In genomic region chr16:964696-965395, GRCh38 we compare ENCODE assay signal across 9 cellular contexts. TPM values are rescaled to one million over a fixed set of nuclear protein-coding genes. Genes with fewer than 3 reads are reported as not detected.
A peak's percentile ranks its signal among the peaks of the same experiment; 100 is the strongest.
DNase-seq lines count a peak whose midpoint lies in the region; ATAC-seq and TF ChIP-seq lines count a peak whose summit lies in the region.
"Had no signal": no experiment of that assay in that cellular context is flagged by ENCODE, and none has a peak within 500 bp of the region (broad histone marks: within the 10 kb centered on the region; RNA-seq: fewer than 3 reads in every experiment).

No MANE protein-coding gene starts in this region.

- H3K36me3 Mint-ChIP-seq in activated CD8-positive, alpha-beta memory T cell treated with anti-CD3 and anti-CD28 coated beads, Interleukin-2, amount 10 ng/mL, durations not matched to agents 7 days and 5 days: peaks cover 34% of the 10 kb centered on the region
- H3K36me3 Mint-ChIP-seq in activated T-helper 1 cell treated with anti-CD3 and anti-CD28 coated beads, Interleukin-12 subunit alpha, Interleukin-12 subunit beta, Interleukin-2, Interleukin-4 antibody, amounts not matched to agents 30 ng/mL and 10 ng/mL and 1 ng/mL, durations not matched to agents 14 hours and 24 hours and 36 hours (ENCODE audit: low read depth): peaks cover 18% of the 10 kb centered on the region

- H3K4me1 ChIP-seq in mucosa of rectum (ENCODE audit: control insufficient read depth in 2 of 2, insufficient read depth in 2 of 2, low read length in 2 of 2) (peaks cover 19 to 22% of the 10 kb centered on the region in 2 donors), tibial nerve (peaks cover 0 to 42% (median 9%) of the 10 kb centered on the region in 4 donors)

- peak overlapping the region; percentile 62 to 70 for H3K27ac ChIP-seq in mucosa of rectum (ENCODE audit: low read depth in 2 of 2, low read length in 2 of 2)
- peak overlapping the region; percentile 66 for H3K27ac ChIP-seq in temporal lobe (ENCODE audit: low read depth, low read length)
- H3K27ac ChIP-seq in tibial nerve: peak overlapping the region in 2 of 4 donors; percentile 58 to 75

- peak overlapping the region; percentile 78 for H3K4me3 Mint-ChIP-seq in activated CD8-positive, alpha-beta memory T cell treated with anti-CD3 and anti-CD28 coated beads, Interleukin-2, amount 10 ng/mL, durations not matched to agents 7 days and 5 days
- peak overlapping the region; percentile 79 for H3K4me3 Mint-ChIP-seq in activated T-helper 1 cell treated with anti-CD3 and anti-CD28 coated beads, Interleukin-12 subunit alpha, Interleukin-12 subunit beta, Interleukin-2, Interleukin-4 antibody, amounts not matched to agents 30 ng/mL and 10 ng/mL and 1 ng/mL, durations not matched to agents 14 hours and 24 hours and 36 hours

- no peak for TF ChIP-seq POLR2A in tibial nerve (IDR thresholded peaks at IDR 0.05)

- H3K36me3 ChIP-seq in mucosa of rectum (ENCODE audit: control insufficient read depth in 2 of 2, insufficient read depth in 2 of 2, low read length in 2 of 2) (peaks cover 0 to 4% of the 10 kb centered on the region in 2 donors), tibial nerve (peaks cover 0 to 38% (median 0%) of the 10 kb centered on the region in 3 donors)

- H3K27ac Mint-ChIP-seq in activated CD8-positive, alpha-beta memory T cell treated with anti-CD3 and anti-CD28 coated beads, Interleukin-2, amount 10 ng/mL, durations not matched to agents 7 days and 5 days: peak overlapping the region; percentile 94
- H3K27ac Mint-ChIP-seq in activated T-helper 1 cell treated with anti-CD3 and anti-CD28 coated beads, Interleukin-12 subunit alpha, Interleukin-12 subunit beta, Interleukin-2, Interleukin-4 antibody, amounts not matched to agents 30 ng/mL and 10 ng/mL and 1 ng/mL, durations not matched to agents 14 hours and 24 hours and 36 hours: peak overlapping the region; percentile 88

- no peak for TF ChIP-seq EP300 in tibial nerve (IDR thresholded peaks at IDR 0.05)

- peaks cover 45% of the 10 kb centered on the region for H3K4me1 Mint-ChIP-seq in activated CD8-positive, alpha-beta memory T cell treated with anti-CD3 and anti-CD28 coated beads, Interleukin-2, amount 10 ng/mL, durations not matched to agents 7 days and 5 days
- peaks cover 26% of the 10 kb centered on the region for H3K4me1 Mint-ChIP-seq in activated T-helper 1 cell treated with anti-CD3 and anti-CD28 coated beads, Interleukin-12 subunit alpha, Interleukin-12 subunit beta, Interleukin-2, Interleukin-4 antibody, amounts not matched to agents 30 ng/mL and 10 ng/mL and 1 ng/mL, durations not matched to agents 14 hours and 24 hours and 36 hours (ENCODE audit: low read depth)

- TF ChIP-seq CTCF in tibial nerve (IDR thresholded peaks at IDR 0.05): no peak

- H3K27me3 ChIP-seq in mucosa of rectum (ENCODE audit: control insufficient read depth in 2 of 2, insufficient read depth in 2 of 2, low read length in 2 of 2) (no peaks in the 10 kb centered on the region), tibial nerve (no peaks in the 10 kb centered on the region)

- peak overlapping the region; percentile 15 to 44 for H3K9ac ChIP-seq in mucosa of rectum (ENCODE audit: low read depth in 1 of 2, low read length in 2 of 2)

- peak; percentile 89 for DNase-seq in activated CD8-positive, alpha-beta memory T cell treated with anti-CD3 and anti-CD28 coated beads, Interleukin-2, amount 10 ng/mL, durations not matched to agents 7 days and 5 days
- DNase-seq in activated CD8-positive, alpha-beta memory T cell treated with anti-CD3 and anti-CD28 coated beads for 24 hours: no peak
- DNase-seq in activated T-helper 1 cell treated with anti-CD3 and anti-CD28 coated beads, Interleukin-12 subunit alpha, Interleukin-12 subunit beta, Interleukin-2, Interleukin-4 antibody, amounts not matched to agents 30 ng/mL and 10 ng/mL and 1 ng/mL, durations not matched to agents 14 hours and 24 hours and 36 hours (ENCODE audit: low spot score): peak; percentile 40
- DNase-seq in tibial nerve (ENCODE audit: low spot score in 2 of 2): no peak
- DNase-seq: T1000 had no signal

- ATAC-seq in activated CD8-positive, alpha-beta memory T cell treated with anti-CD3 and anti-CD28 coated beads, Interleukin-2, amount 10 ng/mL, durations not matched to agents 7 days and 5 days: peak; percentile 88
- ATAC-seq in GM18868 (IDR thresholded peaks at IDR 0.05; ENCODE audit: unreplicated experiment) (no peak), GM21367 (IDR thresholded peaks at IDR 0.05; ENCODE audit: unreplicated experiment) (no peak)

- peaks cover 7% of the 10 kb centered on the region for H3K9me3 Mint-ChIP-seq in activated CD8-positive, alpha-beta memory T cell treated with anti-CD3 and anti-CD28 coated beads, Interleukin-2, amount 10 ng/mL, durations not matched to agents 7 days and 5 days (ENCODE audit: low read depth)
- H3K9me3 Mint-ChIP-seq in activated T-helper 1 cell treated with anti-CD3 and anti-CD28 coated beads, Interleukin-12 subunit alpha, Interleukin-12 subunit beta, Interleukin-2, Interleukin-4 antibody, amounts not matched to agents 30 ng/mL and 10 ng/mL and 1 ng/mL, durations not matched to agents 14 hours and 24 hours and 36 hours: peaks cover 4% of the 10 kb centered on the region

- CTCF ChIA-PET in activated CD8-positive, alpha-beta memory T cell treated with anti-CD3 and anti-CD28 coated beads, Interleukin-2, amount 10 ng/mL, durations not matched to agents 7 days and 5 days (lab: Charles Lee): interaction anchor here (0.6 to 2.0 kb wide), 8 partner anchors 16 to 278 kb away, joined by 3 to 10 read pairs (median 4); partner anchors contain the start of genes CHTF18, RPUSD1 and SOX8

- H3K27me3 Mint-ChIP-seq in activated CD8-positive, alpha-beta memory T cell treated with anti-CD3 and anti-CD28 coated beads, Interleukin-2, amount 10 ng/mL, durations not matched to agents 7 days and 5 days: no peaks in the 10 kb centered on the region
- H3K27me3 Mint-ChIP-seq in activated T-helper 1 cell treated with anti-CD3 and anti-CD28 coated beads, Interleukin-12 subunit alpha, Interleukin-12 subunit beta, Interleukin-2, Interleukin-4 antibody, amounts not matched to agents 30 ng/mL and 10 ng/mL and 1 ng/mL, durations not matched to agents 14 hours and 24 hours and 36 hours (ENCODE audit: insufficient read depth): no peaks in the 10 kb centered on the region

- intact Hi-C loops in activated T-helper 1 cell treated with anti-CD3 and anti-CD28 coated beads, Interleukin-12 subunit alpha, Interleukin-12 subunit beta, Interleukin-2, Interleukin-4 antibody, amounts not matched to agents 30 ng/mL and 10 ng/mL and 1 ng/mL, durations not matched to agents 14 hours and 24 hours and 36 hours (cut with micrococcal nuclease): no loop called here

- H3K9me3 ChIP-seq in mucosa of rectum (ENCODE audit: control insufficient read depth in 2 of 2, low read length in 2 of 2): no peaks in the 10 kb centered on the region
- no peaks in the 10 kb centered on the region for H3K9me3 ChIP-seq in tibial nerve

- 82 to 83% methylated on average over 36 of the region's 36 CpGs for WGBS in tibial nerve, 2 donors

- H3K4me3 ChIP-seq in mucosa of rectum (ENCODE audit: low read length in 2 of 2): peak overlapping the region; percentile 37 to 69
- peak overlapping the region in 2 of 4 donors; percentile 1 to 22 for H3K4me3 ChIP-seq in tibial nerve

RNA-seq across cellular contexts. Expression of gene LMF1, which starts 5.9 kb away (rescaled TPM):
- total RNA-seq in activated CD8-positive, alpha-beta memory T cell treated with anti-CD3 and anti-CD28 coated beads, Interleukin-2, amount 10 ng/mL, durations not matched to agents 7 days and 5 days: 10 to 100 TPM; 11.4 to 29.6 TPM
- 6.8 and 10.4 TPM in 2 replicates for total RNA-seq in activated T-helper 1 cell treated with anti-CD3 and anti-CD28 coated beads, Interleukin-12 subunit alpha, Interleukin-12 subunit beta, Interleukin-2, Interleukin-4 antibody, amounts not matched to agents 30 ng/mL and 10 ng/mL and 1 ng/mL, durations not matched to agents 14 hours and 24 hours and 36 hours
- total RNA-seq in temporal lobe (10.6 TPM), tibial nerve (10 to 100 TPM; 24.5 to 58.5 (median 31.8) TPM)

RNA-seq across cellular contexts. Expression of gene SOX8, which starts 16.7 kb away (rescaled TPM):
- under 1 TPM; 0.12 to 0.16 TPM for total RNA-seq in activated CD8-positive, alpha-beta memory T cell treated with anti-CD3 and anti-CD28 coated beads, Interleukin-2, amount 10 ng/mL, durations not matched to agents 7 days and 5 days
- 0.47 and 0.61 TPM in 2 replicates for total RNA-seq in activated T-helper 1 cell treated with anti-CD3 and anti-CD28 coated beads, Interleukin-12 subunit alpha, Interleukin-12 subunit beta, Interleukin-2, Interleukin-4 antibody, amounts not matched to agents 30 ng/mL and 10 ng/mL and 1 ng/mL, durations not matched to agents 14 hours and 24 hours and 36 hours
- total RNA-seq in temporal lobe (21.6 TPM), tibial nerve (10 to 100 TPM; 51.3 to 74.5 (median 66.3) TPM)

Comparison
In these comparisons a context has a peak if more than half of its experiments do, and no peak if none do; other contexts are left out.
1. DNase-seq: peak in activated CD8-positive, alpha-beta memory T cell treated with anti-CD3 and anti-CD28 coated beads, Interleukin-2, amount 10 ng/mL, durations not matched to agents 7 days and 5 days (single experiment) and activated T-helper 1 cell treated with anti-CD3 and anti-CD28 coated beads, Interleukin-12 subunit alpha, Interleukin-12 subunit beta, Interleukin-2, Interleukin-4 antibody, amounts not matched to agents 30 ng/mL and 10 ng/mL and 1 ng/mL, durations not matched to agents 14 hours and 24 hours and 36 hours (single experiment); none in activated CD8-positive, alpha-beta memory T cell treated with anti-CD3 and anti-CD28 coated beads for 24 hours (single experiment) and tibial nerve (0 of 2).
2. RNA of gene SOX8, which starts 16.7 kb away (total RNA-seq): 51.3 to 74.5 TPM in tibial nerve and 21.6 TPM in temporal lobe (single experiment); 0.47 to 0.61 TPM in activated T-helper 1 cell treated with anti-CD3 and anti-CD28 coated beads, Interleukin-12 subunit alpha, Interleukin-12 subunit beta, Interleukin-2, Interleukin-4 antibody, amounts not matched to agents 30 ng/mL and 10 ng/mL and 1 ng/mL, durations not matched to agents 14 hours and 24 hours and 36 hours and 0.12 to 0.16 TPM in activated CD8-positive, alpha-beta memory T cell treated with anti-CD3 and anti-CD28 coated beads, Interleukin-2, amount 10 ng/mL, durations not matched to agents 7 days and 5 days; every median in the first group is over 10 times any median in the second.